21 cellular contexts compared by ENCODE assay signal in genomic region chr1:204161609-204162497, GRCh38. TPM values are rescaled to one million over a fixed set of nuclear protein-coding genes. Genes with fewer than 3 reads are reported as not detected.
DNase-seq lines count a peak whose midpoint lies in the region; ATAC-seq, FAIRE-seq and TF ChIP-seq lines count a peak whose summit lies in the region.
"Had no signal": no experiment of that assay in that cellular context is flagged by ENCODE, and none has a peak within 500 bp of the region (broad histone marks: within the 10 kb centered on the region; RNA-seq: fewer than 3 reads in every experiment).

No MANE protein-coding gene starts in this region.

- no peak for TF ChIP-seq POLR2A in HepG2 (IDR thresholded peaks at IDR 0.05; ENCODE audit: insufficient read depth in 1 of 2, low read depth in 2 of 2, low read length in 2 of 2)

- H3K4me3 ChIP-seq in RWPE2 (ENCODE audit: severe bottlenecking) (no peak overlapping the region), HepG2 (replicated peaks in 1 of 3; ENCODE audit: insufficient read depth in 1 of 3, low read depth in 2 of 3, low read length in 3 of 3) (no peak overlapping the region)
- H3K4me3 ChIP-seq: GM12878, GM23338, SK-N-MC had no signal

- H3K36me3 Mint-ChIP-seq in type B pancreatic cell = no peaks in the 10 kb centered on the region
- no peaks in the 10 kb centered on the region for H3K36me3 Mint-ChIP-seq in activated naive CD4-positive, alpha-beta T cell treated with anti-CD3 and anti-CD28 coated beads for 36 hours (ENCODE audit: low read depth)
- H3K36me3 Mint-ChIP-seq: activated naive CD4-positive, alpha-beta T cell treated with anti-CD3 and anti-CD28 coated beads, Interleukin-2, amount 50 U/mL, for 24 hours had no signal

- in situ Hi-C loops in HepG2 (cut with HindIII; ENCODE audit: extremely low pct_ligation_motif_present, low pct_unique_long_range_greater_than_20kb) = loop anchor here (5.0 kb wide), 1 partner anchor 200 kb away; no protein-coding TSS in a partner anchor

- FAIRE-seq in HepG2 (lab: Jason Lieb, UNC) = no peak

- H2AFZ ChIP-seq in HepG2 (ENCODE audit: low read length) = no peak overlapping the region
- H2AFZ ChIP-seq: GM23338, parathyroid adenoma had no signal

- POLR2A ChIA-PET in HepG2 (lab: Yijun Ruan, JAX) = interaction anchor here (1.6 kb wide), 1 partner anchor 45 kb away, joined by 4 read pairs; no protein-coding TSS in a partner anchor

- H3K27ac ChIP-seq in RWPE2 (ENCODE audit: poor library complexity, severe bottlenecking) (peak overlapping the region; percentile 1), HepG2 (ENCODE audit: extremely low read length, insufficient read depth, low read length) (no peak overlapping the region)
- H3K27ac ChIP-seq: epithelial cell of prostate, parathyroid adenoma, SK-N-MC had no signal

- DNase-seq in NOMO-1 treated with DMSO at 0.1 percent for 48 hours (lab: John Stamatoyannopoulos, UW; ENCODE audit: unreplicated experiment) (peak; percentile 44), NOMO-1 (lab: John Stamatoyannopoulos, UW; ENCODE audit: unreplicated experiment in 2 of 2) (no peak), RWPE2 (ENCODE audit: low spot score) (no peak), HepG2 (ENCODE audit: low spot score) (no peak), type B pancreatic cell (ENCODE audit: extremely low spot score, unreplicated experiment) (no peak), NCI-H1048 (lab: John Stamatoyannopoulos, UW) (no peak), D341Med (ENCODE audit: low spot score) (no peak)
- no peak for DNase-seq in activated naive CD4-positive, alpha-beta T cell treated with anti-CD3 and anti-CD28 coated beads for 36 hours

- TF ChIP-seq CTCF in RWPE2 (IDR thresholded peaks at IDR 0.05; ENCODE audit: poor library complexity, severe bottlenecking) (no peak), HepG2 (CRISPR knock-in tag; IDR thresholded peaks at IDR 0.05) (no peak), type B pancreatic cell (conservative IDR thresholded peaks at IDR 0.05) (no peak)

- no peak overlapping the region for H3K4me2 ChIP-seq in HepG2 (ENCODE audit: low read depth, low read length)
- H3K4me2 ChIP-seq: GM23338 had no signal

- H3K4me1 ChIP-seq in RWPE2 (ENCODE audit: insufficient read depth, poor library complexity, severe bottlenecking) (peaks cover 2% of the 10 kb centered on the region), HepG2 (ENCODE audit: insufficient read depth, low read length) (peaks cover 36% of the 10 kb centered on the region)
- H3K4me1 ChIP-seq: parathyroid adenoma had no signal

- TF ChIP-seq RAD21 in HepG2 (CRISPR knock-in tag; IDR thresholded peaks at IDR 0.05) = no peak

- no peaks in the 10 kb centered on the region for H3K36me3 ChIP-seq in RWPE2 (ENCODE audit: low read depth)
- H3K36me3 ChIP-seq in HepG2 (replicated peaks in 1 of 2; ENCODE audit: control insufficient read depth in 1 of 2, insufficient read depth in 2 of 2, low read length in 2 of 2) = no peaks in the 10 kb centered on the region

- peaks cover 27% of the 10 kb centered on the region for H3K27me3 Mint-ChIP-seq in type B pancreatic cell
- H3K27me3 Mint-ChIP-seq in activated naive CD4-positive, alpha-beta T cell treated with anti-CD3 and anti-CD28 coated beads for 36 hours (ENCODE audit: low read depth) = peaks cover 1% of the 10 kb centered on the region
- H3K27me3 Mint-ChIP-seq: activated naive CD4-positive, alpha-beta T cell treated with anti-CD3 and anti-CD28 coated beads, Interleukin-2, amount 50 U/mL, for 24 hours had no signal

- intact Hi-C loops in HepG2 (cut with micrococcal nuclease; ENCODE audit: unreplicated experiment) = loop anchor here (1.0 kb wide), 1 partner anchor 45 kb away; no protein-coding TSS in a partner anchor
- intact Hi-C loops in activated naive CD4-positive, alpha-beta T cell treated with anti-CD3 and anti-CD28 coated beads for 36 hours (cut with micrococcal nuclease) = loop anchor here (1.0 to 2.0 kb wide), 5 partner anchors 45 to 645 kb away; no protein-coding TSS in a partner anchor

- ATAC-seq in RWPE2 (ENCODE audit: low read depth) (no peak), HepG2 (no peak)

- no peaks in the 10 kb centered on the region for H3K27me3 ChIP-seq in RWPE2 (ENCODE audit: insufficient read depth, poor library complexity, severe bottlenecking)
- H3K27me3 ChIP-seq in HepG2 (ENCODE audit: control insufficient read depth in 1 of 2, insufficient read depth in 2 of 2, low read length in 2 of 2) = peaks cover 5 to 36% of the 10 kb centered on the region in 2 experiments; a peak in 3 of 5 replicates

- H3K4me1 Mint-ChIP-seq in type B pancreatic cell (ENCODE audit: unreplicated experiment) = peaks cover 5% of the 10 kb centered on the region
- no peaks in the 10 kb centered on the region for H3K4me1 Mint-ChIP-seq in activated naive CD4-positive, alpha-beta T cell treated with anti-CD3 and anti-CD28 coated beads for 36 hours (ENCODE audit: low read depth)
- H3K4me1 Mint-ChIP-seq: activated CD4-positive, alpha-beta T cell treated with anti-CD3 and anti-CD28 coated beads, Interleukin-2, amount 10 ng/mL, durations not matched to agents 24 days and 14 days; activated naive CD4-positive, alpha-beta T cell treated with anti-CD3 and anti-CD28 coated beads, Interleukin-2, amount 50 U/mL, for 24 hours had no signal

- TF ChIP-seq EP300 in HepG2 (IDR thresholded peaks at IDR 0.05; ENCODE audit: low read depth in 2 of 2, low read length in 2 of 2) (no peak), HepG2 (CRISPR knock-in tag; IDR thresholded peaks at IDR 0.05; ENCODE audit: borderline replicate concordance) (no peak)

- CTCF ChIA-PET in HepG2 (lab: Yijun Ruan, JAX; ENCODE audit: low intra/inter-chr PET ratio, low total read pairs) = interaction anchor here (0.8 to 2.2 kb wide), 8 partner anchors 44 to 301 kb away, joined by 3 to 48 read pairs (median 5); partner anchors contain the start of gene SNRPE
- CTCF ChIA-PET in activated naive CD4-positive, alpha-beta T cell treated with anti-CD3 and anti-CD28 coated beads for 36 hours (lab: Charles Lee) = interaction anchor here (0.6 to 8.1 kb wide), 26 partner anchors 10 to 344 kb away, joined by 3 to 89 read pairs (median 6); partner anchors contain the start of genes ETNK2, PLEKHA6 and SNRPE

- H3K9ac ChIP-seq in HepG2 (ENCODE audit: insufficient read depth, low read depth, low read length) = no peak overlapping the region
- H3K9ac ChIP-seq: parathyroid adenoma had no signal

- no TSS peak for BruUV-seq in HepG2 (replicated peaks; lab: Mats Ljungman, UMichigan)

- peak overlapping the region; percentile 79 for H3K27ac Mint-ChIP-seq in type B pancreatic cell
- H3K27ac Mint-ChIP-seq in activated naive CD4-positive, alpha-beta T cell treated with anti-CD3 and anti-CD28 coated beads for 36 hours = no peak overlapping the region
- H3K27ac Mint-ChIP-seq: activated CD4-positive, alpha-beta T cell treated with anti-CD3 and anti-CD28 coated beads, Interleukin-2, amount 10 ng/mL, durations not matched to agents 24 days and 14 days; activated naive CD4-positive, alpha-beta T cell treated with anti-CD3 and anti-CD28 coated beads, Interleukin-2, amount 50 U/mL, for 24 hours; activated T-helper 1 cell treated with anti-CD3 and anti-CD28 coated beads, Interleukin-12 subunit alpha, Interleukin-12 subunit beta, Interleukin-2, Interleukin-4 antibody, amounts not matched to agents 30 ng/mL and 10 ng/mL and 1 ng/mL, durations not matched to agents 14 hours and 24 hours and 36 hours; CD4-positive, alpha-beta T cell; GM23338 had no signal

- H3K79me2 ChIP-seq in HepG2 (ENCODE audit: insufficient read depth, low read length) = no peaks in the 10 kb centered on the region
- H3K79me2 ChIP-seq: parathyroid adenoma had no signal

- H3K9me3 ChIP-seq in RWPE2 (ENCODE audit: severe bottlenecking) (no peaks in the 10 kb centered on the region), HepG2 (ENCODE audit: low read length) (no peaks in the 10 kb centered on the region)

- H4K20me1 ChIP-seq in HepG2 (ENCODE audit: insufficient read depth, low read length) = no peaks in the 10 kb centered on the region

- WGBS in HepG2 (ENCODE audit: low lambda C conversion rate) = 38% methylated on average over 9 of the region's 14 CpGs

- H3K4me3 Mint-ChIP-seq in type B pancreatic cell = no peak overlapping the region
- H3K4me3 Mint-ChIP-seq in activated naive CD4-positive, alpha-beta T cell treated with anti-CD3 and anti-CD28 coated beads for 36 hours = no peak overlapping the region
- H3K4me3 Mint-ChIP-seq: activated CD4-positive, alpha-beta T cell treated with anti-CD3 and anti-CD28 coated beads, Interleukin-2, amount 10 ng/mL, durations not matched to agents 24 days and 14 days; activated naive CD4-positive, alpha-beta T cell treated with anti-CD3 and anti-CD28 coated beads, Interleukin-2, amount 50 U/mL, for 24 hours; activated T-helper 1 cell treated with anti-CD3 and anti-CD28 coated beads, Interleukin-12 subunit alpha, Interleukin-12 subunit beta, Interleukin-2, Interleukin-4 antibody, amounts not matched to agents 30 ng/mL and 10 ng/mL and 1 ng/mL, durations not matched to agents 14 hours and 24 hours and 36 hours; CD4-positive, alpha-beta T cell; GM23338 had no signal

- H3K9me3 Mint-ChIP-seq in type B pancreatic cell = no peaks in the 10 kb centered on the region
- no peaks in the 10 kb centered on the region for H3K9me3 Mint-ChIP-seq in activated naive CD4-positive, alpha-beta T cell treated with anti-CD3 and anti-CD28 coated beads for 36 hours
- H3K9me3 Mint-ChIP-seq: activated CD4-positive, alpha-beta T cell treated with anti-CD3 and anti-CD28 coated beads, Interleukin-2, amount 10 ng/mL, durations not matched to agents 24 days and 14 days; activated naive CD4-positive, alpha-beta T cell treated with anti-CD3 and anti-CD28 coated beads, Interleukin-2, amount 50 U/mL, for 24 hours; activated T-helper 1 cell treated with anti-CD3 and anti-CD28 coated beads, Interleukin-12 subunit alpha, Interleukin-12 subunit beta, Interleukin-2, Interleukin-4 antibody, amounts not matched to agents 30 ng/mL and 10 ng/mL and 1 ng/mL, durations not matched to agents 14 hours and 24 hours and 36 hours; CD4-positive, alpha-beta T cell; GM23338 had no signal

RNA-seq across cellular contexts. Expression of gene REN, which starts 4.3 kb away (rescaled TPM):
- not detected in 2 replicates for total RNA-seq in HepG2 (2016; rRNA removed; fragmentation: Illumina TruSeq; extraction: Trizol)
- total RNA-seq in HepG2 (2016; cell fraction: cytosol; rRNA removed; fragmentation: Illumina TruSeq; extraction: Trizol; ENCODE audit: low read depth) = not detected in 2 replicates
- not detected in 2 replicates for total RNA-seq in HepG2 (2016; cell fraction: insoluble cytoplasmic fraction; rRNA removed; fragmentation: Illumina TruSeq; extraction: Trizol)
- not detected in 2 replicates for total RNA-seq in HepG2 (2016; cell fraction: membrane; rRNA removed; fragmentation: Illumina TruSeq; extraction: Trizol)
- total RNA-seq in HepG2 (2016; cell fraction: nucleus; rRNA removed; fragmentation: Illumina TruSeq; extraction: Trizol) = not detected in 2 replicates
- 0.05 TPM in 1 of 2 replicates, not detected in the other for polyA plus RNA-seq in HepG2 (2011; rRNA removed)
- polyA plus RNA-seq in HepG2 (2011; cell fraction: cytosol; rRNA removed) = 0.03 and 0.06 TPM in 2 replicates
- polyA plus RNA-seq in HepG2 (2011; cell fraction: nucleus; rRNA removed) = 0.12 and 0.21 TPM in 2 replicates
- not detected in 2 replicates for polyA plus RNA-seq in HepG2 (2012)
- not detected in 2 replicates for polyA plus RNA-seq in HepG2 (2016; cell fraction: cytosol; fragmentation: Illumina TruSeq; extraction: Trizol; ENCODE audit: low read depth)
- not detected in 2 replicates for polyA plus RNA-seq in HepG2 (2016; cell fraction: insoluble cytoplasmic fraction; fragmentation: Illumina TruSeq; extraction: Trizol; ENCODE audit: low read depth)
- not detected in 2 replicates for polyA plus RNA-seq in HepG2 (2016; cell fraction: membrane; fragmentation: Illumina TruSeq; extraction: Trizol; ENCODE audit: low read depth)
- polyA plus RNA-seq in HepG2 (2016; cell fraction: nucleus; fragmentation: Illumina TruSeq; extraction: Trizol; ENCODE audit: insufficient read depth, low read depth) = not detected in 2 replicates
- not detected in 2 replicates for polyA minus RNA-seq in HepG2 (2011; rRNA and poly(A)+ RNA removed; ENCODE audit: low replicate concordance)
- not detected in 2 replicates for polyA minus RNA-seq in HepG2 (2011; cell fraction: cytosol; rRNA and poly(A)+ RNA removed)
- not detected in 2 replicates for polyA minus RNA-seq in HepG2 (2011; cell fraction: nucleus; rRNA and poly(A)+ RNA removed)
- 0.69 and 1.2 TPM in 2 replicates for total RNA-seq in type B pancreatic cell (ENCODE audit: low replicate concordance)
- total RNA-seq in activated naive CD4-positive, alpha-beta T cell treated with anti-CD3 and anti-CD28 coated beads for 36 hours = not detected
- total RNA-seq: activated CD4-positive, alpha-beta T cell treated with anti-CD3 and anti-CD28 coated beads, Interleukin-2, amount 10 ng/mL, durations not matched to agents 24 days and 14 days; activated T-helper 1 cell treated with anti-CD3 and anti-CD28 coated beads, Interleukin-12 subunit alpha, Interleukin-12 subunit beta, Interleukin-2, Interleukin-4 antibody, amounts not matched to agents 30 ng/mL and 10 ng/mL and 1 ng/mL, durations not matched to agents 14 hours and 24 hours and 36 hours; CD4-positive, alpha-beta T cell; GM12878; GM23338; LHCN-M2 had no signal
- polyA plus RNA-seq: GM12878, GM23338, neural cell had no signal

RNA-seq across cellular contexts. Expression of gene ETNK2, which starts 10.0 kb away (rescaled TPM):
- total RNA-seq in HepG2 (2016; rRNA removed; fragmentation: Illumina TruSeq; extraction: Trizol) (35.3 and 42.8 TPM in 2 replicates), type B pancreatic cell (ENCODE audit: low replicate concordance) (7.3 and 10.0 TPM in 2 replicates)
- 44.9 and 55.4 TPM in 2 replicates for total RNA-seq in HepG2 (2016; cell fraction: cytosol; rRNA removed; fragmentation: Illumina TruSeq; extraction: Trizol; ENCODE audit: low read depth)
- 31.7 and 40.5 TPM in 2 replicates for total RNA-seq in HepG2 (2016; cell fraction: insoluble cytoplasmic fraction; rRNA removed; fragmentation: Illumina TruSeq; extraction: Trizol)
- total RNA-seq in HepG2 (2016; cell fraction: membrane; rRNA removed; fragmentation: Illumina TruSeq; extraction: Trizol) = 91.7 and 102 TPM in 2 replicates
- total RNA-seq in HepG2 (2016; cell fraction: nucleus; rRNA removed; fragmentation: Illumina TruSeq; extraction: Trizol) = 18.1 and 22.1 TPM in 2 replicates
- polyA plus RNA-seq in HepG2 (2011; rRNA removed) = 15.5 and 23.4 TPM in 2 replicates
- 13.9 and 23.8 TPM in 2 replicates for polyA plus RNA-seq in HepG2 (2011; cell fraction: cytosol; rRNA removed)
- polyA plus RNA-seq in HepG2 (2011; cell fraction: nucleus; rRNA removed) = 5.6 and 10.0 TPM in 2 replicates
- polyA plus RNA-seq in HepG2 (2012) = 18.2 and 18.3 TPM in 2 replicates
- polyA plus RNA-seq in HepG2 (2016; cell fraction: cytosol; fragmentation: Illumina TruSeq; extraction: Trizol; ENCODE audit: low read depth) = 63.9 and 73.6 TPM in 2 replicates
- polyA plus RNA-seq in HepG2 (2016; cell fraction: insoluble cytoplasmic fraction; fragmentation: Illumina TruSeq; extraction: Trizol; ENCODE audit: low read depth) = 38.8 and 47.8 TPM in 2 replicates
- 98.0 and 100 TPM in 2 replicates for polyA plus RNA-seq in HepG2 (2016; cell fraction: membrane; fragmentation: Illumina TruSeq; extraction: Trizol; ENCODE audit: low read depth)
- polyA plus RNA-seq in HepG2 (2016; cell fraction: nucleus; fragmentation: Illumina TruSeq; extraction: Trizol; ENCODE audit: insufficient read depth, low read depth) = 24.8 and 26.8 TPM in 2 replicates
- polyA minus RNA-seq in HepG2 (2011; rRNA and poly(A)+ RNA removed; ENCODE audit: low replicate concordance) = 1.9 and 16.9 TPM in 2 replicates
- 6.6 and 10.3 TPM in 2 replicates for polyA minus RNA-seq in HepG2 (2011; cell fraction: cytosol; rRNA and poly(A)+ RNA removed)
- polyA minus RNA-seq in HepG2 (2011; cell fraction: nucleus; rRNA and poly(A)+ RNA removed) = 4.9 and 9.0 TPM in 2 replicates
- under 1 TPM; 0.77 to 0.93 TPM for total RNA-seq in activated naive CD4-positive, alpha-beta T cell treated with anti-CD3 and anti-CD28 coated beads for 36 hours
- total RNA-seq: activated CD4-positive, alpha-beta T cell treated with anti-CD3 and anti-CD28 coated beads, Interleukin-2, amount 10 ng/mL, durations not matched to agents 24 days and 14 days; GM12878 had no signal

RNA-seq across cellular contexts. Expression of gene KISS1, which starts 34.4 kb away (rescaled TPM):
- total RNA-seq in HepG2 (2016; rRNA removed; fragmentation: Illumina TruSeq; extraction: Trizol) (0.80 TPM in 1 of 2 replicates, not detected in the other), type B pancreatic cell (ENCODE audit: low replicate concordance) (0.48 and 0.55 TPM in 2 replicates)
- 1.4 TPM in 1 of 2 replicates, not detected in the other for total RNA-seq in HepG2 (2016; cell fraction: cytosol; rRNA removed; fragmentation: Illumina TruSeq; extraction: Trizol; ENCODE audit: low read depth)
- total RNA-seq in HepG2 (2016; cell fraction: insoluble cytoplasmic fraction; rRNA removed; fragmentation: Illumina TruSeq; extraction: Trizol) = 0.58 and 1.2 TPM in 2 replicates
- 1.5 TPM in 2 replicates for total RNA-seq in HepG2 (2016; cell fraction: membrane; rRNA removed; fragmentation: Illumina TruSeq; extraction: Trizol)
- not detected in 2 replicates for total RNA-seq in HepG2 (2016; cell fraction: nucleus; rRNA removed; fragmentation: Illumina TruSeq; extraction: Trizol)
- polyA plus RNA-seq in HepG2 (2011; rRNA removed) = 0.24 and 0.33 TPM in 2 replicates
- 0.21 and 0.93 TPM in 2 replicates for polyA plus RNA-seq in HepG2 (2011; cell fraction: cytosol; rRNA removed)
- 0.76 and 0.81 TPM in 2 replicates for polyA plus RNA-seq in HepG2 (2011; cell fraction: nucleus; rRNA removed)
- not detected in 2 replicates for polyA plus RNA-seq in HepG2 (2012)
- 0.86 and 0.96 TPM in 2 replicates for polyA plus RNA-seq in HepG2 (2016; cell fraction: cytosol; fragmentation: Illumina TruSeq; extraction: Trizol; ENCODE audit: low read depth)
- polyA plus RNA-seq in HepG2 (2016; cell fraction: insoluble cytoplasmic fraction; fragmentation: Illumina TruSeq; extraction: Trizol; ENCODE audit: low read depth) = not detected in 2 replicates
- 0.51 and 0.60 TPM in 2 replicates for polyA plus RNA-seq in HepG2 (2016; cell fraction: membrane; fragmentation: Illumina TruSeq; extraction: Trizol; ENCODE audit: low read depth)
- polyA plus RNA-seq in HepG2 (2016; cell fraction: nucleus; fragmentation: Illumina TruSeq; extraction: Trizol; ENCODE audit: insufficient read depth, low read depth) = not detected in 2 replicates
- not detected in 2 replicates for polyA minus RNA-seq in HepG2 (2011; rRNA and poly(A)+ RNA removed; ENCODE audit: low replicate concordance)
- not detected in 2 replicates for polyA minus RNA-seq in HepG2 (2011; cell fraction: cytosol; rRNA and poly(A)+ RNA removed)
- not detected in 2 replicates for polyA minus RNA-seq in HepG2 (2011; cell fraction: nucleus; rRNA and poly(A)+ RNA removed)
- total RNA-seq in activated naive CD4-positive, alpha-beta T cell treated with anti-CD3 and anti-CD28 coated beads for 36 hours = not detected
- total RNA-seq: activated CD4-positive, alpha-beta T cell treated with anti-CD3 and anti-CD28 coated beads, Interleukin-2, amount 10 ng/mL, durations not matched to agents 24 days and 14 days; activated T-helper 1 cell treated with anti-CD3 and anti-CD28 coated beads, Interleukin-12 subunit alpha, Interleukin-12 subunit beta, Interleukin-2, Interleukin-4 antibody, amounts not matched to agents 30 ng/mL and 10 ng/mL and 1 ng/mL, durations not matched to agents 14 hours and 24 hours and 36 hours; bronchial epithelial cell; CD4-positive, alpha-beta T cell; GM12878; GM23338; LHCN-M2 had no signal
- polyA plus RNA-seq: GM12878, GM23338, neural cell had no signal

RNA-seq across cellular contexts. Expression of gene GOLT1A, which starts 51.9 kb away (rescaled TPM):
- total RNA-seq in HepG2 (2016; rRNA removed; fragmentation: Illumina TruSeq; extraction: Trizol) (19.4 and 28.0 TPM in 2 replicates), type B pancreatic cell (ENCODE audit: low replicate concordance) (7.0 and 9.7 TPM in 2 replicates)
- 29.6 and 30.2 TPM in 2 replicates for total RNA-seq in HepG2 (2016; cell fraction: cytosol; rRNA removed; fragmentation: Illumina TruSeq; extraction: Trizol; ENCODE audit: low read depth)
- 19.8 and 27.6 TPM in 2 replicates for total RNA-seq in HepG2 (2016; cell fraction: insoluble cytoplasmic fraction; rRNA removed; fragmentation: Illumina TruSeq; extraction: Trizol)
- total RNA-seq in HepG2 (2016; cell fraction: membrane; rRNA removed; fragmentation: Illumina TruSeq; extraction: Trizol) = 35.4 and 36.5 TPM in 2 replicates
- 16.8 and 19.9 TPM in 2 replicates for total RNA-seq in HepG2 (2016; cell fraction: nucleus; rRNA removed; fragmentation: Illumina TruSeq; extraction: Trizol)
- polyA plus RNA-seq in HepG2 (2011; rRNA removed) = 25.8 and 32.8 TPM in 2 replicates
- polyA plus RNA-seq in HepG2 (2011; cell fraction: cytosol; rRNA removed) = 35.0 and 36.4 TPM in 2 replicates
- polyA plus RNA-seq in HepG2 (2011; cell fraction: nucleus; rRNA removed) = 42.2 and 45.6 TPM in 2 replicates
- polyA plus RNA-seq in HepG2 (2012) = 26.5 and 27.0 TPM in 2 replicates
- 37.9 and 41.7 TPM in 2 replicates for polyA plus RNA-seq in HepG2 (2016; cell fraction: cytosol; fragmentation: Illumina TruSeq; extraction: Trizol; ENCODE audit: low read depth)
- polyA plus RNA-seq in HepG2 (2016; cell fraction: insoluble cytoplasmic fraction; fragmentation: Illumina TruSeq; extraction: Trizol; ENCODE audit: low read depth) = 21.1 and 24.0 TPM in 2 replicates
- 39.7 and 40.2 TPM in 2 replicates for polyA plus RNA-seq in HepG2 (2016; cell fraction: membrane; fragmentation: Illumina TruSeq; extraction: Trizol; ENCODE audit: low read depth)
- polyA plus RNA-seq in HepG2 (2016; cell fraction: nucleus; fragmentation: Illumina TruSeq; extraction: Trizol; ENCODE audit: insufficient read depth, low read depth) = 35.0 and 45.5 TPM in 2 replicates
- 37.1 TPM in 1 of 2 replicates, not detected in the other for polyA minus RNA-seq in HepG2 (2011; rRNA and poly(A)+ RNA removed; ENCODE audit: low replicate concordance)
- polyA minus RNA-seq in HepG2 (2011; cell fraction: cytosol; rRNA and poly(A)+ RNA removed) = 13.6 and 16.0 TPM in 2 replicates
- polyA minus RNA-seq in HepG2 (2011; cell fraction: nucleus; rRNA and poly(A)+ RNA removed) = 7.2 and 9.8 TPM in 2 replicates
- not detected for total RNA-seq in activated naive CD4-positive, alpha-beta T cell treated with anti-CD3 and anti-CD28 coated beads for 36 hours
- total RNA-seq: A172; activated CD4-positive, alpha-beta T cell treated with anti-CD3 and anti-CD28 coated beads, Interleukin-2, amount 10 ng/mL, durations not matched to agents 24 days and 14 days; activated T-helper 1 cell treated with anti-CD3 and anti-CD28 coated beads, Interleukin-12 subunit alpha, Interleukin-12 subunit beta, Interleukin-2, Interleukin-4 antibody, amounts not matched to agents 30 ng/mL and 10 ng/mL and 1 ng/mL, durations not matched to agents 14 hours and 24 hours and 36 hours; GM12878; LHCN-M2 had no signal
- polyA plus RNA-seq: neural cell had no signal
